In the genomic region with DNA sequence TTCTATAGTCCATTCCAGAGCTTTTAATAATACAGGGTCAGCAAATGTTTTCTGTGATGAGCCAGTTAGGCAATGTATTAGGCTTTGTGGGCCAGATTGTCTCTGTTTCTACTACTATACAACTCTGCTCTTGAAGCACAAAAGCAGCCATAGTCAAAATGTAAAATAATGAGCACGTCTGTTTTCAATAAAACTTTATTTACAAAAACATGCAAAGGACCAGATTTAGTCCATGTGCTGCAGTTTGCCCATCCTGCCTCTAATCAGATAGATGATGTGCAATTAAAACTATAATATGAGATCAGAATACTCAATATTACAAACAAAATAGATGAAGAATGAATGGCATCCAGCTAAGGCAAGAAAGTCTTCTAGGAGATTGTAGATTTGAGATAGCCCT, we compare ENCODE assay signal across 24 cellular contexts.
"Had no signal": no experiment of that assay in that cellular context is flagged by ENCODE, and none has a peak within 500 bp of the region (broad histone marks: within the 10 kb centered on the region; RNA-seq: fewer than 3 reads in every experiment).

No MANE protein-coding gene starts in this region.

- H3K9me3 Mint-ChIP-seq: memory B cell; stimulated activated memory B cell treated with anti-CD40 and anti-IgM and Interleukin-4, amounts not matched to agents 10 μg/mL and 1 μg/mL and 100 μg/mL, for 72 hours; stimulated activated naive CD8-positive, alpha-beta T cell treated with anti-CD3 and anti-CD28 coated beads, Interleukin-15, amount 100 ng/mL, for 72 hours had no signal

- H3K36me3 Mint-ChIP-seq: memory B cell; naive thymus-derived CD4-positive, alpha-beta T cell; natural killer cell treated with Interleukin-12 subunit alpha and Interleukin-12 subunit beta and Interleukin-15 and Interleukin-18, amount 100 ng/mL, for 72 hours; stimulated activated memory B cell treated with anti-CD40 and anti-IgM and Interleukin-4, amounts not matched to agents 10 μg/mL and 1 μg/mL and 100 μg/mL, for 72 hours; type B pancreatic cell had no signal

- H3K27me3 ChIP-seq: ovary, right atrium auricular region, right lobe of liver, tibial nerve, uterus had no signal

- H3K27ac Mint-ChIP-seq: memory B cell; naive thymus-derived CD4-positive, alpha-beta T cell; natural killer cell treated with Interleukin-12 subunit alpha and Interleukin-12 subunit beta and Interleukin-15 and Interleukin-18, amount 100 ng/mL, for 72 hours; progenitor cell of endocrine pancreas; stimulated activated memory B cell treated with anti-CD40 and anti-IgM and Interleukin-4, amounts not matched to agents 10 μg/mL and 1 μg/mL and 100 μg/mL, for 72 hours; stimulated activated naive CD8-positive, alpha-beta T cell treated with anti-CD3 and anti-CD28 coated beads, Interleukin-15, amount 100 ng/mL, for 72 hours; type B pancreatic cell had no signal

- H3K4me1 ChIP-seq: left ventricle myocardium inferior, right atrium auricular region, right lobe of liver, tibial nerve, uterus had no signal

- H3K9me3 ChIP-seq: left ventricle myocardium inferior, mucosa of descending colon, ovary, right atrium auricular region, right lobe of liver, tibial nerve, uterus had no signal

- H3K4me3 Mint-ChIP-seq: memory B cell; naive thymus-derived CD4-positive, alpha-beta T cell; natural killer cell treated with Interleukin-12 subunit alpha and Interleukin-12 subunit beta and Interleukin-15 and Interleukin-18, amount 100 ng/mL, for 72 hours; stimulated activated memory B cell treated with anti-CD40 and anti-IgM and Interleukin-4, amounts not matched to agents 10 μg/mL and 1 μg/mL and 100 μg/mL, for 72 hours; stimulated activated naive CD8-positive, alpha-beta T cell treated with anti-CD3 and anti-CD28 coated beads, Interleukin-15, amount 100 ng/mL, for 72 hours; type B pancreatic cell had no signal

- H3K27ac ChIP-seq: left ventricle myocardium inferior, ovary, right atrium auricular region, right lobe of liver, tibial nerve, uterus had no signal

- H3K4me3 ChIP-seq: left ventricle myocardium inferior, lung, mucosa of descending colon, ovary, right atrium auricular region, right lobe of liver, smooth muscle cell, tibial nerve, uterus had no signal

- ATAC-seq: mucosa of descending colon; naive thymus-derived CD4-positive, alpha-beta T cell; natural killer cell treated with Interleukin-12 subunit alpha and Interleukin-12 subunit beta and Interleukin-15 and Interleukin-18, amount 100 ng/mL, for 72 hours; right lobe of liver; stimulated activated memory B cell treated with anti-CD40 and anti-IgM and Interleukin-4, amounts not matched to agents 10 μg/mL and 1 μg/mL and 100 μg/mL, for 72 hours; stimulated activated naive CD8-positive, alpha-beta T cell treated with anti-CD3 and anti-CD28 coated beads, Interleukin-15, amount 100 ng/mL, for 72 hours had no signal

- H3K4me1 Mint-ChIP-seq: memory B cell; stimulated activated memory B cell treated with anti-CD40 and anti-IgM and Interleukin-4, amounts not matched to agents 10 μg/mL and 1 μg/mL and 100 μg/mL, for 72 hours; stimulated activated naive CD8-positive, alpha-beta T cell treated with anti-CD3 and anti-CD28 coated beads, Interleukin-15, amount 100 ng/mL, for 72 hours had no signal

- DNase-seq: islet precursor cell; left ventricle myocardium inferior; midbrain; mucosa of descending colon; naive thymus-derived CD4-positive, alpha-beta T cell; ovary; right lobe of liver; stimulated activated CD4-positive, alpha-beta T cell treated with anti-CD3 and anti-CD28 coated beads, Interleukin-1b, Interleukin-23, amount 100 ng/mL, for 48 hours; stimulated activated CD4-positive, alpha-beta T cell treated with anti-CD3 and anti-CD28 coated beads, Interleukin-2, amount 100 ng/mL, for 48 hours; stimulated activated CD4-positive, alpha-beta T cell treated with anti-CD3 and anti-CD28 coated beads, Interleukin-4, amount 100 ng/mL, for 4 hours; stimulated activated CD8-positive, alpha-beta memory T cell treated with anti-CD3 and anti-CD28 coated beads, Interleukin-4, amount 100 ng/mL, for 48 hours; stimulated activated naive CD4-positive, alpha-beta T cell treated with Interleukin-2 at 50 U/mL for 16 hours; stimulated activated naive CD8-positive, alpha-beta T cell treated with anti-CD3 and anti-CD28 coated beads, Interleukin-15, amount 100 ng/mL, for 72 hours; substantia nigra; uterus had no signal

- H3K36me3 ChIP-seq: left ventricle myocardium inferior, ovary, right atrium auricular region, right lobe of liver, tibial nerve, uterus had no signal

- H3K27me3 Mint-ChIP-seq: naive thymus-derived CD4-positive, alpha-beta T cell; progenitor cell of endocrine pancreas; stimulated activated memory B cell treated with anti-CD40 and anti-IgM and Interleukin-4, amounts not matched to agents 10 μg/mL and 1 μg/mL and 100 μg/mL, for 72 hours; type B pancreatic cell had no signal

- H3K4me2 ChIP-seq: smooth muscle cell had no signal
